Comparison of ENCODE assay signal across 17 cellular contexts in genomic region chr12:52521175-52521574, GRCh38. TPM values are rescaled to one million over a fixed set of nuclear protein-coding genes. Genes with fewer than 3 reads are reported as not detected.
DNase-seq lines count a peak whose midpoint lies in the region; ATAC-seq, FAIRE-seq and TF ChIP-seq lines count a peak whose summit lies in the region.
"Had no signal": no experiment of that assay in that cellular context is flagged by ENCODE, and none has a peak within 500 bp of the region (broad histone marks: within the 10 kb centered on the region; RNA-seq: fewer than 3 reads in every experiment).

No MANE protein-coding gene starts in this region.

- no peak overlapping the region for H3K4me3 Mint-ChIP-seq in mesothelial cell of epicardium
- H3K4me3 Mint-ChIP-seq: activated naive CD8-positive, alpha-beta T cell treated with anti-CD3 and anti-CD28 coated beads, Interleukin-2, amount 10 ng/mL, durations not matched to agents 7 days and 5 days; naive thymus-derived CD8-positive, alpha-beta T cell had no signal

- TF ChIP-seq CTCF in left ventricle myocardium inferior (IDR thresholded peaks at IDR 0.05; ENCODE audit: borderline replicate concordance), result no peak
- no peak for TF ChIP-seq CTCF in bronchial epithelial cell (IDR thresholded peaks at IDR 0.05; ENCODE audit: insufficient read depth, low read length, severe bottlenecking)
- TF ChIP-seq CTCF in mesothelial cell of epicardium (IDR thresholded peaks at IDR 0.05; ENCODE audit: unreplicated experiment), result no peak

- H3K9me3 ChIP-seq in left ventricle myocardium inferior (replicated peaks), result no peaks in the 10 kb centered on the region
- H3K9me3 ChIP-seq: transverse colon had no signal

- peak; percentile 96 for FAIRE-seq in bronchial epithelial cell (lab: Jason Lieb, UNC)
- FAIRE-seq: GM12878, H54, TTC549 had no signal

- H3K4me1 ChIP-seq in left ventricle myocardium inferior, result no peaks in the 10 kb centered on the region
- H3K4me1 ChIP-seq: transverse colon had no signal

- ATAC-seq in left ventricle myocardium superior, result peak; percentile 60

- peak overlapping the region; percentile 16 for H3K27ac Mint-ChIP-seq in mesothelial cell of epicardium
- H3K27ac Mint-ChIP-seq: activated naive CD8-positive, alpha-beta T cell treated with anti-CD3 and anti-CD28 coated beads, Interleukin-2, amount 10 ng/mL, durations not matched to agents 7 days and 5 days had no signal

- H3K4me3 ChIP-seq in left ventricle myocardium inferior (no peak overlapping the region), bronchial epithelial cell (ENCODE audit: low read depth, low read length) (peak overlapping the region; percentile 56)
- H3K4me3 ChIP-seq: GM12878, transverse colon had no signal

- H3K36me3 ChIP-seq in left ventricle myocardium inferior (no peaks in the 10 kb centered on the region), bronchial epithelial cell (ENCODE audit: control insufficient read depth, insufficient read depth, low read length) (peaks cover 26% of the 10 kb centered on the region)
- H3K36me3 ChIP-seq: transverse colon had no signal

- H3K27me3 Mint-ChIP-seq in mesothelial cell of epicardium (ENCODE audit: low read depth), result peaks cover 13% of the 10 kb centered on the region

- H3K4me1 Mint-ChIP-seq in mesothelial cell of epicardium, result peaks cover 32% of the 10 kb centered on the region
- H3K4me1 Mint-ChIP-seq: activated naive CD8-positive, alpha-beta T cell treated with anti-CD3 and anti-CD28 coated beads, Interleukin-2, amount 10 ng/mL, durations not matched to agents 7 days and 5 days had no signal

- H3K27ac ChIP-seq in left ventricle myocardium inferior (replicated peaks), result no peak overlapping the region
- H3K27ac ChIP-seq: transverse colon had no signal

- DNase-seq in left ventricle myocardium superior, result no peak
- DNase-seq in left ventricle myocardium inferior, result no peak
- DNase-seq in bronchial epithelial cell (ENCODE audit: low read depth), result peak; percentile 98
- DNase-seq in mesothelial cell of epicardium (ENCODE audit: low spot score in 2 of 2, unreplicated experiment in 2 of 2), result no peak
- DNase-seq in stimulated activated naive CD4-positive, alpha-beta T cell (lab: John Stamatoyannopoulos, UW), result no peak
- DNase-seq in HUDEP-2 (lab: John Stamatoyannopoulos, UW; ENCODE audit: unreplicated experiment in 76 of 76), result no peak
- no peak for DNase-seq in activated T-cell treated with anti-CD3 and anti-CD28 coated beads, Interleukin-2, amount 50 U/mL, for 1 hour
- no peak for DNase-seq in NCI-H526 treated with DMSO at 0.1 percent for 48 hours (lab: John Stamatoyannopoulos, UW)
- DNase-seq: activated naive CD8-positive, alpha-beta T cell treated with anti-CD3 and anti-CD28 coated beads, Interleukin-2, amount 10 ng/mL, durations not matched to agents 7 days and 5 days; cortex of kidney; DMS153; foreskin melanocyte; transverse colon had no signal

- intact Hi-C loops in left ventricle myocardium superior (cut with micrococcal nuclease), result no loop called here
- intact Hi-C loops in left ventricle myocardium inferior (cut with micrococcal nuclease), result no loop called here

- no peaks in the 10 kb centered on the region for H3K9me3 Mint-ChIP-seq in mesothelial cell of epicardium
- H3K9me3 Mint-ChIP-seq: activated naive CD8-positive, alpha-beta T cell treated with anti-CD3 and anti-CD28 coated beads, Interleukin-2, amount 10 ng/mL, durations not matched to agents 7 days and 5 days; naive thymus-derived CD8-positive, alpha-beta T cell had no signal

- no peaks in the 10 kb centered on the region for H3K36me3 Mint-ChIP-seq in mesothelial cell of epicardium
- H3K36me3 Mint-ChIP-seq: activated naive CD8-positive, alpha-beta T cell treated with anti-CD3 and anti-CD28 coated beads, Interleukin-2, amount 10 ng/mL, durations not matched to agents 7 days and 5 days; naive thymus-derived CD8-positive, alpha-beta T cell had no signal

- H3K27me3 ChIP-seq in left ventricle myocardium inferior (ENCODE audit: low read depth) (peaks cover 37% of the 10 kb centered on the region), bronchial epithelial cell (ENCODE audit: control insufficient read depth, insufficient read depth, low read length) (no peaks in the 10 kb centered on the region)
- H3K27me3 ChIP-seq: transverse colon had no signal

RNA-seq across cellular contexts. Expression of gene KRT5, which starts 1.0 kb away (rescaled TPM):
- total RNA-seq in left ventricle myocardium superior, result 1.1 TPM
- not detected for total RNA-seq in left ventricle myocardium inferior
- 6,770 and 10,597 TPM in 2 replicates for total RNA-seq in bronchial epithelial cell
- 0.51 to 1.4 TPM (median 0.72 TPM) in 3 replicates for total RNA-seq in mesothelial cell of epicardium
- total RNA-seq: activated naive CD8-positive, alpha-beta T cell treated with anti-CD3 and anti-CD28 coated beads, Interleukin-2, amount 10 ng/mL, durations not matched to agents 7 days and 5 days; GM12878; naive thymus-derived CD8-positive, alpha-beta T cell; transverse colon had no signal

RNA-seq across cellular contexts. Expression of gene KRT6A, which starts 28.1 kb away (rescaled TPM):
- total RNA-seq in left ventricle myocardium superior (0.27 TPM), left ventricle myocardium inferior (not detected), bronchial epithelial cell (13,929 and 17,192 TPM in 2 replicates), mesothelial cell of epicardium (1.2 TPM in 1 of 3 replicates, not detected in the others)
- total RNA-seq: activated naive CD8-positive, alpha-beta T cell treated with anti-CD3 and anti-CD28 coated beads, Interleukin-2, amount 10 ng/mL, durations not matched to agents 7 days and 5 days; GM12878; naive thymus-derived CD8-positive, alpha-beta T cell; transverse colon had no signal

RNA-seq across cellular contexts. Expression of gene KRT71, which starts 31.8 kb away (rescaled TPM):
- total RNA-seq in left ventricle myocardium superior, result not detected
- not detected for total RNA-seq in left ventricle myocardium inferior
- not detected in 2 replicates for total RNA-seq in bronchial epithelial cell
- total RNA-seq in mesothelial cell of epicardium, result not detected in 3 replicates
- total RNA-seq: activated naive CD8-positive, alpha-beta T cell treated with anti-CD3 and anti-CD28 coated beads, Interleukin-2, amount 10 ng/mL, durations not matched to agents 7 days and 5 days; GM12878; naive thymus-derived CD8-positive, alpha-beta T cell; transverse colon had no signal

RNA-seq across cellular contexts. Expression of gene KRT6C, which starts 47.6 kb away (rescaled TPM):
- total RNA-seq in left ventricle myocardium superior (not detected), left ventricle myocardium inferior (not detected), bronchial epithelial cell (16.8 and 138 TPM in 2 replicates), mesothelial cell of epicardium (not detected in 3 replicates)
- total RNA-seq: activated naive CD8-positive, alpha-beta T cell treated with anti-CD3 and anti-CD28 coated beads, Interleukin-2, amount 10 ng/mL, durations not matched to agents 7 days and 5 days; GM12878; naive thymus-derived CD8-positive, alpha-beta T cell had no signal

RNA-seq across cellular contexts. Expression of gene KRT74, which starts 52.5 kb away (rescaled TPM):
- total RNA-seq in left ventricle myocardium superior (not detected), left ventricle myocardium inferior (0.14 TPM), bronchial epithelial cell (0.13 TPM in 1 of 2 replicates, not detected in the other), mesothelial cell of epicardium (not detected in 3 replicates)
- total RNA-seq: activated naive CD8-positive, alpha-beta T cell treated with anti-CD3 and anti-CD28 coated beads, Interleukin-2, amount 10 ng/mL, durations not matched to agents 7 days and 5 days; GM12878; transverse colon had no signal

Comparison
In these comparisons a context has a peak if more than half of its experiments do, and no peak if none do; other contexts are left out.
1. RNA of gene KRT5, which starts 1.0 kb away (total RNA-seq): 6,770 to 10,597 TPM in bronchial epithelial cell; 1.1 TPM in left ventricle myocardium superior (single experiment), 0.51 to 1.4 TPM in mesothelial cell of epicardium and not detected in left ventricle myocardium inferior (single experiment); every median in the first group is over 1,000 times any median in the second.
2. RNA of gene KRT6A, which starts 28.1 kb away (total RNA-seq): 13,929 to 17,192 TPM in bronchial epithelial cell; 1.2 TPM in mesothelial cell of epicardium, 0.27 TPM in left ventricle myocardium superior (single experiment) and not detected in left ventricle myocardium inferior (single experiment); every median in the first group is over 1,000 times any median in the second.